14 cellular contexts compared by ENCODE assay signal in genomic region chr10:119498889-119499864, GRCh38. TPM values are rescaled to one million over a fixed set of nuclear protein-coding genes. Genes with fewer than 3 reads are reported as not detected.
A peak's percentile ranks its signal among the peaks of the same experiment; 100 is the strongest.
DNase-seq lines count a peak whose midpoint lies in the region; ATAC-seq and TF ChIP-seq lines count a peak whose summit lies in the region.
"Had no signal": no experiment of that assay in that cellular context is flagged by ENCODE, and none has a peak within 500 bp of the region (broad histone marks: within the 10 kb centered on the region; RNA-seq: fewer than 3 reads in every experiment).

No MANE protein-coding gene starts in this region.

- no peak overlapping the region for H3K18ac ChIP-seq in mesenchymal stem cell (ENCODE audit: low read depth in 1 of 2, low read length in 2 of 2)

- no peak overlapping the region for H2AFZ ChIP-seq in mesenchymal stem cell (ENCODE audit: low read depth, low read length)
- H2AFZ ChIP-seq in MM.1S (ENCODE audit: low read length): no peak overlapping the region

- H3K36me3 ChIP-seq in CD8-positive, alpha-beta T cell (ENCODE audit: insufficient read depth, low read length): no peaks in the 10 kb centered on the region
- H3K36me3 ChIP-seq in mesenchymal stem cell (ENCODE audit: control insufficient read depth in 1 of 2, insufficient read depth in 2 of 2, low read depth in 1 of 2, low read length in 2 of 2) (peaks cover 9 to 23% of the 10 kb centered on the region in 2 experiments), MM.1S (replicated peaks; ENCODE audit: insufficient read depth, low read length) (no peaks in the 10 kb centered on the region)
- H3K36me3 ChIP-seq: cardiac muscle cell had no signal

- POLR2A ChIA-PET in CD8-positive, alpha-beta T cell (lab: Charles Lee): interaction anchor here (1.3 to 7.7 kb wide), 4 partner anchors 9 to 42 kb away, joined by 3 to 51 read pairs (median 10); partner anchors contain the start of gene RGS10
- POLR2A ChIA-PET in activated naive CD8-positive, alpha-beta T cell treated with anti-CD3 and anti-CD28 coated beads, Interleukin-2, amount 10 ng/mL, durations not matched to agents 7 days and 5 days (lab: Charles Lee): interaction anchor here (0.7 to 5.0 kb wide), 6 partner anchors 8 to 43 kb away, joined by 3 to 34 read pairs (median 6); partner anchors contain the start of gene RGS10

- peak overlapping the region; percentile 41 for H3K27ac ChIP-seq in CD8-positive, alpha-beta T cell (ENCODE audit: low read depth, low read length)
- no peak overlapping the region for H3K27ac ChIP-seq in mesenchymal stem cell (ENCODE audit: low read length, poor library complexity, severe bottlenecking)
- H3K27ac ChIP-seq in MM.1S (ENCODE audit: low read length): no peak overlapping the region
- H3K27ac ChIP-seq: cardiac muscle cell had no signal

- intact Hi-C loops in CD8-positive, alpha-beta T cell (cut with DNase I, micrococcal nuclease): no loop called here

- H4K8ac ChIP-seq in mesenchymal stem cell (ENCODE audit: low read length): no peak overlapping the region

- H3K79me1 ChIP-seq in mesenchymal stem cell (replicated peaks; ENCODE audit: low read length, poor library complexity, severe bottlenecking): peaks cover 2% of the 10 kb centered on the region

- peak overlapping the region; percentile 27 for H3K4me3 Mint-ChIP-seq in CD8-positive, alpha-beta T cell
- H3K4me3 Mint-ChIP-seq in activated naive CD8-positive, alpha-beta T cell treated with anti-CD3 and anti-CD28 coated beads, Interleukin-2, amount 10 ng/mL, durations not matched to agents 7 days and 5 days: no peak overlapping the region
- H3K4me3 Mint-ChIP-seq: neural crest cell had no signal

- H4K91ac ChIP-seq in mesenchymal stem cell (ENCODE audit: low read length): no peak overlapping the region

- no peak overlapping the region for H3K14ac ChIP-seq in mesenchymal stem cell (ENCODE audit: low read length in 2 of 2)

- WGBS in mesenchymal stem cell: 83% methylated on average over 12 of the region's 14 CpGs

- H3K23ac ChIP-seq in mesenchymal stem cell (ENCODE audit: low read length in 2 of 2): no peak overlapping the region

- H3K9me3 ChIP-seq in CD8-positive, alpha-beta T cell (ENCODE audit: low read length): no peaks in the 10 kb centered on the region
- H3K9me3 ChIP-seq in mesenchymal stem cell (ENCODE audit: control insufficient read depth, low read length) (no peaks in the 10 kb centered on the region), MM.1S (replicated peaks; ENCODE audit: insufficient read depth, low read length) (no peaks in the 10 kb centered on the region)

- H3K79me2 ChIP-seq in MM.1S (ENCODE audit: low read length): no peaks in the 10 kb centered on the region

- H2BK120ac ChIP-seq in mesenchymal stem cell (ENCODE audit: low read depth, low read length): no peak overlapping the region

- no peaks in the 10 kb centered on the region for H4K20me1 ChIP-seq in MM.1S (ENCODE audit: insufficient read depth, low read length)

- H3K4me1 Mint-ChIP-seq in CD8-positive, alpha-beta T cell (ENCODE audit: low read depth): peaks cover 88% of the 10 kb centered on the region
- peaks cover 79% of the 10 kb centered on the region for H3K4me1 Mint-ChIP-seq in activated naive CD8-positive, alpha-beta T cell treated with anti-CD3 and anti-CD28 coated beads, Interleukin-2, amount 10 ng/mL, durations not matched to agents 7 days and 5 days

- no peak overlapping the region for H2BK5ac ChIP-seq in mesenchymal stem cell (ENCODE audit: low read depth, low read length, poor library complexity, severe bottlenecking)

- no peak overlapping the region for H2BK15ac ChIP-seq in mesenchymal stem cell (ENCODE audit: low read depth, poor library complexity, severe bottlenecking)

- H3K9me3 Mint-ChIP-seq in CD8-positive, alpha-beta T cell: no peaks in the 10 kb centered on the region
- no peaks in the 10 kb centered on the region for H3K9me3 Mint-ChIP-seq in activated naive CD8-positive, alpha-beta T cell treated with anti-CD3 and anti-CD28 coated beads, Interleukin-2, amount 10 ng/mL, durations not matched to agents 7 days and 5 days
- H3K9me3 Mint-ChIP-seq: neural crest cell had no signal

- no peak for TF ChIP-seq CTCF in CD8-positive, alpha-beta T cell (IDR thresholded peaks at IDR 0.05)
- no peak for TF ChIP-seq CTCF in MM.1S (IDR thresholded peaks at IDR 0.05; ENCODE audit: low read length)

- H3K36me3 Mint-ChIP-seq in CD8-positive, alpha-beta T cell: peaks cover 33% of the 10 kb centered on the region
- peaks cover 33% of the 10 kb centered on the region for H3K36me3 Mint-ChIP-seq in activated naive CD8-positive, alpha-beta T cell treated with anti-CD3 and anti-CD28 coated beads, Interleukin-2, amount 10 ng/mL, durations not matched to agents 7 days and 5 days

- H3K4me2 ChIP-seq in mesenchymal stem cell (ENCODE audit: low read length, poor library complexity, severe bottlenecking) (peak overlapping the region; percentile 35), MM.1S (ENCODE audit: low read depth, low read length) (no peak overlapping the region)

- H3K27ac Mint-ChIP-seq in CD8-positive, alpha-beta T cell: peak overlapping the region; percentile 99
- peak overlapping the region; percentile 60 for H3K27ac Mint-ChIP-seq in activated naive CD8-positive, alpha-beta T cell treated with anti-CD3 and anti-CD28 coated beads, Interleukin-2, amount 10 ng/mL, durations not matched to agents 7 days and 5 days

- ATAC-seq in CD8-positive, alpha-beta T cell: no peak
- peak; percentile 32 for ATAC-seq in HG02885 (IDR thresholded peaks at IDR 0.05; ENCODE audit: poor library complexity, unreplicated experiment)
- ATAC-seq in activated naive CD8-positive, alpha-beta T cell treated with anti-CD3 and anti-CD28 coated beads, Interleukin-2, amount 10 ng/mL, durations not matched to agents 7 days and 5 days (ENCODE audit: low read depth): no peak
- no peak for ATAC-seq in GM21526 (IDR thresholded peaks at IDR 0.05; ENCODE audit: low FRiP score, unreplicated experiment)
- no peak for ATAC-seq in GM19351 (IDR thresholded peaks at IDR 0.05; ENCODE audit: unreplicated experiment)

- H3K9me2 ChIP-seq in MM.1S (replicated peaks; ENCODE audit: insufficient read depth, low read length): no peaks in the 10 kb centered on the region

- H3K4me1 ChIP-seq in CD8-positive, alpha-beta T cell (ENCODE audit: insufficient read depth, low read length): peaks cover 90% of the 10 kb centered on the region
- H3K4me1 ChIP-seq in mesenchymal stem cell (ENCODE audit: control insufficient read depth, insufficient read depth, low read depth, low read length) (peaks cover 4% of the 10 kb centered on the region), MM.1S (ENCODE audit: low read length) (no peaks in the 10 kb centered on the region)

- H3K9ac ChIP-seq in mesenchymal stem cell (ENCODE audit: low read length) (no peak overlapping the region), MM.1S (ENCODE audit: low read length) (no peak overlapping the region)

- no peak overlapping the region for H2BK12ac ChIP-seq in mesenchymal stem cell (ENCODE audit: low read length in 2 of 2)

- H3K27me3 Mint-ChIP-seq in CD8-positive, alpha-beta T cell (ENCODE audit: low read depth): no peaks in the 10 kb centered on the region
- no peaks in the 10 kb centered on the region for H3K27me3 Mint-ChIP-seq in activated naive CD8-positive, alpha-beta T cell treated with anti-CD3 and anti-CD28 coated beads, Interleukin-2, amount 10 ng/mL, durations not matched to agents 7 days and 5 days

- H3F3A ChIP-seq in MM.1S (ENCODE audit: insufficient read depth, low read length): no peaks in the 10 kb centered on the region

- no peak overlapping the region for H3K4ac ChIP-seq in mesenchymal stem cell (ENCODE audit: low read depth in 1 of 2, low read length in 2 of 2)

- H2AK5ac ChIP-seq in mesenchymal stem cell (ENCODE audit: low read length, severe bottlenecking): no peak overlapping the region

- H3K4me3 ChIP-seq in CD8-positive, alpha-beta T cell (ENCODE audit: low read depth, low read length): no peak overlapping the region
- H3K4me3 ChIP-seq in mesenchymal stem cell (ENCODE audit: insufficient read depth in 1 of 2, low read depth in 1 of 2, low read length in 2 of 2) (no peak overlapping the region), MM.1S (ENCODE audit: low read length) (no peak overlapping the region)
- H3K4me3 ChIP-seq: cardiac muscle cell had no signal

- H3K27me3 ChIP-seq in CD8-positive, alpha-beta T cell (ENCODE audit: insufficient read depth, low read length): no peaks in the 10 kb centered on the region
- no peaks in the 10 kb centered on the region for H3K27me3 ChIP-seq in mesenchymal stem cell (ENCODE audit: control insufficient read depth in 1 of 2, insufficient read depth in 1 of 2, low read length in 2 of 2)
- no peaks in the 10 kb centered on the region for H3K27me3 ChIP-seq in MM.1S (replicated peaks; ENCODE audit: insufficient read depth, low read length)
- H3K27me3 ChIP-seq: cardiac muscle cell had no signal

- peak in 1 of 7 experiments; percentile 39 for DNase-seq in CD8-positive, alpha-beta T cell
- DNase-seq in activated naive CD8-positive, alpha-beta T cell treated with anti-CD3 and anti-CD28 coated beads, Interleukin-2, amount 10 ng/mL, durations not matched to agents 7 days and 5 days: no peak
- DNase-seq in mesenchymal stem cell (peak; percentile 44), KG1 (lab: John Stamatoyannopoulos, UW) (no peak), MM.1S (no peak)
- DNase-seq: activated CD8-positive, alpha-beta memory T cell treated with anti-CD3 and anti-CD28 coated beads, Interleukin-2, amount 50 U/mL, for 4 hours; islet precursor cell; NCI-H187; SW 1271 had no signal

- CTCF ChIA-PET in CD8-positive, alpha-beta T cell (lab: Charles Lee): interaction anchor here (0.7 to 7.0 kb wide), 8 partner anchors 9 to 54 kb away, joined by 3 to 52 read pairs (median 6); partner anchors contain the start of gene RGS10

RNA-seq across cellular contexts. Expression of gene RGS10, which starts 43.3 kb away (rescaled TPM):
- 100 to 1,000 TPM; 145 to 152 TPM for total RNA-seq in CD8-positive, alpha-beta T cell
- total RNA-seq in activated naive CD8-positive, alpha-beta T cell treated with anti-CD3 and anti-CD28 coated beads, Interleukin-2, amount 10 ng/mL, durations not matched to agents 7 days and 5 days: 100 to 1,000 TPM; 157 to 159 TPM
- 310 TPM for polyA plus RNA-seq in mesenchymal stem cell (2013, experiment 1 of 2)
- polyA plus RNA-seq in mesenchymal stem cell (2013, experiment 2 of 2): 307 TPM
